ENCODE assay signal across 1 cellular context in the genomic region with DNA sequence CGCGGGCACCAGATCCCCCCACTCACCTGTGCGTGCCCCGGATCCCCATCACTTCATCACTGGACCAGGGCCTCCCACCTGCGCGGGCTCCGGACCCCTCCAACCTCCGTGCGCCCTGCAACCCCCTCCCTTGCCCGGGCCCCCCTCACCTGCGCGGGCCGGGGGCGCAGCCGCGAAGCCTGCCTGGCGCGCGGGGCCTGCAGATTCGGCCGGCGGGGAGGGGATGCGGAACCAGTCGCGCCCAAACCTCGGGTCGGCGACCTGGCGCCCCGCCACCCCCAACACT.
A peak's percentile ranks its signal among the peaks of the same experiment; 100 is the strongest.
TF ChIP-seq lines count a peak whose summit lies in the region.

No MANE protein-coding gene starts in this region.

TF ChIP-seq in GM12878, 131 proteins besides CTCF, POLR2A, EP300 and RAD21 (continued from another document):
- TF ChIP-seq CHD2 (IDR thresholded peaks at IDR 0.05; ENCODE audit: borderline replicate concordance, low read depth, low read length) = no peak
- no peak for TF ChIP-seq NFIC (IDR thresholded peaks at IDR 0.05; ENCODE audit: low read depth, low read length)
- no peak for TF ChIP-seq TAF1 (IDR thresholded peaks at IDR 0.05; ENCODE audit: borderline replicate concordance, low read depth, low read length)
- no peak for TF ChIP-seq SMC3 (IDR thresholded peaks at IDR 0.05; ENCODE audit: borderline replicate concordance, low read length)
- TF ChIP-seq JUNB (IDR thresholded peaks at IDR 0.05) = no peak
- peak in 1 of 2 experiments; percentile 24; a peak in 1 of 4 replicates for TF ChIP-seq BHLHE40 (IDR thresholded peaks at IDR 0.05; ENCODE audit: borderline replicate concordance in 1 of 2, low read depth in 2 of 2, low read length in 1 of 2)
- TF ChIP-seq ZNF24 (IDR thresholded peaks at IDR 0.05) = no peak
- TF ChIP-seq MYC (IDR thresholded peaks at IDR 0.05; ENCODE audit: insufficient read depth, insufficient read length, insufficient replicate concordance, low read length, severe bottlenecking) = no peak
- TF ChIP-seq, protein P1, sequence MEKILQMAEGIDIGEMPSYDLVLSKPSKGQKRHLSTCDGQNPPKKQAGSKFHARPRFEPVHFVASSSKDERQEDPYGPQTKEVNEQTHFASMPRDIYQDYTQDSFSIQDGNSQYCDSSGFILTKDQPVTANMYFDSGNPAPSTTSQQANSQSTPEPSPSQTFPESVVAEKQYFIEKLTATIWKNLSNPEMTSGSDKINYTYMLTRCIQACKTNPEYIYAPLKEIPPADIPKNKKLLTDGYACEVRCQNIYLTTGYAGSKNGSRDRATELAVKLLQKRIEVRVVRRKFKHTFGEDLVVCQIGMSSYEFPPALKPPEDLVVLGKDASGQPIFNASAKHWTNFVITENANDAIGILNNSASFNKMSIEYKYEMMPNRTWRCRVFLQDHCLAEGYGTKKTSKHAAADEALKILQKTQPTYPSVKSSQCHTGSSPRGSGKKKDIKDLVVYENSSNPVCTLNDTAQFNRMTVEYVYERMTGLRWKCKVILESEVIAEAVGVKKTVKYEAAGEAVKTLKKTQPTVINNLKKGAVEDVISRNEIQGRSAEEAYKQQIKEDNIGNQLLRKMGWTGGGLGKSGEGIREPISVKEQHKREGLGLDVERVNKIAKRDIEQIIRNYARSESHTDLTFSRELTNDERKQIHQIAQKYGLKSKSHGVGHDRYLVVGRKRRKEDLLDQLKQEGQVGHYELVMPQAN (conservative IDR thresholded peaks at IDR 0.05) = peak; percentile 68
- no peak for TF ChIP-seq RBBP5 (conservative IDR thresholded peaks at IDR 0.05)
- TF ChIP-seq CBX5 (IDR thresholded peaks at IDR 0.05; ENCODE audit: low read depth) = no peak
- no peak for TF ChIP-seq IRF4 (IDR thresholded peaks at IDR 0.05; ENCODE audit: low read depth, low read length)
- TF ChIP-seq HCFC1 (IDR thresholded peaks at IDR 0.05; ENCODE audit: low read length) = no peak
- no peak for TF ChIP-seq EGR1 (IDR thresholded peaks at IDR 0.05; ENCODE audit: borderline replicate concordance in 1 of 2, low read depth in 2 of 2, low read length in 2 of 2)
- no peak for TF ChIP-seq BCL11A (IDR thresholded peaks at IDR 0.05; ENCODE audit: low read depth, low read length)
- TF ChIP-seq PKNOX1 (IDR thresholded peaks at IDR 0.05) = no peak
- TF ChIP-seq POU2F2 (IDR thresholded peaks at IDR 0.05; ENCODE audit: borderline replicate concordance, low read depth, low read length) = no peak
- TF ChIP-seq BMI1 (IDR thresholded peaks at IDR 0.05; ENCODE audit: borderline replicate concordance) = no peak
- no peak for TF ChIP-seq CBFB (IDR thresholded peaks at IDR 0.05; ENCODE audit: low read depth)
- TF ChIP-seq GATAD2B (conservative IDR thresholded peaks at IDR 0.05; ENCODE audit: low read depth) = peak; percentile 66; the same call in 1 of the 2 replicates
TF ChIP-seq in GM12878: peak in this region for 10.
